8 cellular contexts compared by ENCODE assay signal in the genomic region with DNA sequence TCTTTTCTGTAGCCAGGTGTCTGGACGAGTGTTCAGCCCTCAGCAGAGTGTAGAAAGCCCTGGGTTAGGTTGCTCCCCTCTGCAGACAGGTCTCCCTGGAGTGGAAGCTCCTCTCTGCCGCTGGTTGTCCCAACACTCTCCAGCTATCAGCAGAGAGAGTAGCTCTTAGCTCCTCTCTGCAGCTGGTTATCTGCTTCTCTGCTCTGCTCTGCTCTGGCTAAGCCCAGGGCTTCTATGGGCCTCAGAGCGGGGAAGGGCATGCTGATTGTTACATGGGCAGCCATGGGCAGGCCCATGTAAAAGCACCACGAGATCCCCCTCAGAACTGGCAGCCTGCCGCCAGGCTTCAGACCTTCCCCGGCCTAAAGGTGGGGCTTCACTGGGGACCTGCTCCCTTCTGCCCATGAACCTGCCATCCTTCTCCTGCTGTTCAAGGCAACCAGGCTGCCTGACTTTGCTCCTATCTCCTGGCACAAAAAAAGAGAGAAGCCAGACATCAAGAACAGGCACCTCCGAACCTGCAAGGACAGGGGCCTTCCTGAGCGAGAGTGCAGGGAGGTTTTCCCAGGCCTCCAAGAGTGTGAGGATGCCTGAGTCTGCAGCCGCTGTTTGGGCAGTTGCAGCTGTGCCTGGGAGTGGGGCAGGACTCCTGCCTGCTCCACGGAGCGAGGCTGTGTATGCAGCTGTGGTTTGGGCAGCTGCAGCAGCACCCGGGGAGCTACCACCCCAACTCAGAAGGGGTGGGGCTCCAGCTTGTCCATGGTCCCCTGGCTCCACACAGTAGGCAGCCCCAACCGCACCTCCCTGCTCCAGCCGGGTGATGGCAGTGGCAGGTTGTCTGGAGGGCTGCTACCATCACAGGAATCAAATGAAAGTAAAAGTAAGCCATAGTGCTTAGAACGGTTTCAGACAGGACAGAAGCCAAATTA.
A peak's percentile ranks its signal among the peaks of the same experiment; 100 is the strongest.
DNase-seq lines count a peak whose midpoint lies in the region; ATAC-seq and TF ChIP-seq lines count a peak whose summit lies in the region.

No MANE protein-coding gene starts in this region.

- no peak for TF ChIP-seq EP300 in SK-N-SH (IDR thresholded peaks at IDR 0.05; ENCODE audit: borderline replicate concordance in 1 of 2, low read depth in 1 of 2, low read length in 1 of 2)

- WGBS in SK-N-SH (ENCODE audit: low lambda C conversion rate) = 67% methylated on average over 11 of the region's 15 CpGs
- 83% methylated on average over 15 of the region's 15 CpGs for WGBS in liver
- WGBS in mesendoderm (ENCODE audit: extremely low coverage, insufficient coverage, low lambda C conversion rate) = no CpG with 5 or more reads among the region's 15 CpGs

- peak; percentile 22 for TF ChIP-seq CTCF in SK-N-SH (IDR thresholded peaks at IDR 0.05)
- TF ChIP-seq CTCF in liver (IDR thresholded peaks at IDR 0.05; ENCODE audit: low read depth, low read length, missing input control) = no peak

- H2BK5ac ChIP-seq in mesendoderm (ENCODE audit: low read length) = no peak overlapping the region

- H4K5ac ChIP-seq in mesendoderm (ENCODE audit: low read length) = no peak overlapping the region

- CTCF ChIA-PET in SK-N-SH (lab: Yijun Ruan, JAX) = interaction anchor here (0.6 to 0.8 kb wide), 2 partner anchors 43 to 1175 kb away, joined by 3 read pairs; no protein-coding TSS in a partner anchor

- H3K9me3 ChIP-seq in SK-N-SH (no peaks in the 10 kb centered on the region), liver (ENCODE audit: control insufficient read depth in 4 of 4, low read length in 3 of 4) (no peaks in the 10 kb centered on the region)

- DNase-seq in Caki2 (ENCODE audit: low read depth) = peak; percentile 26
- no peak for DNase-seq in SK-N-SH
- no peak for DNase-seq in GDM1 (lab: John Stamatoyannopoulos, UW)
- DNase-seq in mesendoderm = no peak
- no peak for DNase-seq in amniotic stem cell (lab: John Stamatoyannopoulos, UW)

- no peak overlapping the region for H2AFZ ChIP-seq in SK-N-SH (ENCODE audit: low read depth)

- H2BK120ac ChIP-seq in mesendoderm (ENCODE audit: low read depth, low read length) = no peak overlapping the region

- H3K4ac ChIP-seq in mesendoderm (ENCODE audit: low read depth, low read length) = no peak overlapping the region

- H4K20me1 ChIP-seq in SK-N-SH (ENCODE audit: insufficient read depth) = no peaks in the 10 kb centered on the region

- ATAC-seq in HG02623 (IDR thresholded peaks at IDR 0.05; ENCODE audit: unreplicated experiment) = peak; percentile 60
- no peak for ATAC-seq in HG02642 (IDR thresholded peaks at IDR 0.05; ENCODE audit: poor library complexity, unreplicated experiment)

- H4K8ac ChIP-seq in mesendoderm (ENCODE audit: low read depth, low read length) = no peak overlapping the region

- H3K36me3 ChIP-seq in SK-N-SH (replicated peaks in 1 of 2; ENCODE audit: control insufficient read depth in 1 of 2, insufficient read depth in 2 of 2, low read length in 1 of 2) (no peaks in the 10 kb centered on the region), liver (ENCODE audit: control insufficient read depth in 4 of 4, insufficient read depth in 3 of 4, low read depth in 1 of 4, low read length in 3 of 4) (no peaks in the 10 kb centered on the region), mesendoderm (ENCODE audit: control insufficient read depth, insufficient read depth, low read length) (no peaks in the 10 kb centered on the region)

- H3K79me2 ChIP-seq in SK-N-SH (ENCODE audit: insufficient read depth) (no peaks in the 10 kb centered on the region), mesendoderm (ENCODE audit: control insufficient read depth, insufficient read depth, low read length) (no peaks in the 10 kb centered on the region)

- no peak overlapping the region for H3K9ac ChIP-seq in SK-N-SH
- no peak overlapping the region for H3K9ac ChIP-seq in liver (ENCODE audit: low read depth in 1 of 2, low read length in 2 of 2)
- no peak overlapping the region for H3K9ac ChIP-seq in mesendoderm (ENCODE audit: low read length)

- no peaks in the 10 kb centered on the region for H3K9me2 ChIP-seq in SK-N-SH

- H3F3A ChIP-seq in SK-N-SH (replicated peaks; ENCODE audit: insufficient read depth) = no peaks in the 10 kb centered on the region

- H3K27me3 ChIP-seq in SK-N-SH (ENCODE audit: insufficient read depth) (no peaks in the 10 kb centered on the region), liver (ENCODE audit: control insufficient read depth in 4 of 4, insufficient read depth in 4 of 4, low read length in 3 of 4) (no peaks in the 10 kb centered on the region), mesendoderm (ENCODE audit: insufficient read depth, low read length, poor library complexity) (no peaks in the 10 kb centered on the region)

- in situ Hi-C loops in Caki2 (cut with HindIII; ENCODE audit: low pct_unique_long_range_greater_than_20kb, low sequenced_read_pairs) = no loop called here

- H3K23ac ChIP-seq in mesendoderm (ENCODE audit: low read length) = no peak overlapping the region

- H3K27ac ChIP-seq in SK-N-SH (ENCODE audit: low read depth in 2 of 2, low read length in 1 of 2) (no peak overlapping the region; a peak in 1 of 4 replicates), liver (ENCODE audit: low read depth in 1 of 2, low read length in 2 of 2) (no peak overlapping the region), mesendoderm (ENCODE audit: low read depth, low read length) (no peak overlapping the region)

- H3K18ac ChIP-seq in mesendoderm (ENCODE audit: low read length) = no peak overlapping the region

- no peak overlapping the region for H3K56ac ChIP-seq in mesendoderm (ENCODE audit: low read length)

- peak; percentile 17; the same call in 1 of the 2 replicates for TF ChIP-seq RAD21 in SK-N-SH (IDR thresholded peaks at IDR 0.05; ENCODE audit: low read length)
- TF ChIP-seq RAD21 in liver (IDR thresholded peaks at IDR 0.05) = peak; percentile 12 to 41

- H3K4me2 ChIP-seq in SK-N-SH = no peak overlapping the region
- no peak overlapping the region for H3K4me2 ChIP-seq in mesendoderm (ENCODE audit: low read length)

- no peak overlapping the region for H2BK15ac ChIP-seq in mesendoderm (replicated peaks; ENCODE audit: low read depth)

- peaks cover 0 to 2% of the 10 kb centered on the region in 2 experiments; a peak in 1 of 4 replicates for H3K4me1 ChIP-seq in SK-N-SH (ENCODE audit: control insufficient read depth in 1 of 2, insufficient read depth in 2 of 2, low read depth in 1 of 2, low read length in 1 of 2)
- H3K4me1 ChIP-seq in liver (ENCODE audit: control insufficient read depth in 4 of 4, insufficient read depth in 4 of 4, low read length in 3 of 4) = no peaks in the 10 kb centered on the region
- no peaks in the 10 kb centered on the region for H3K4me1 ChIP-seq in mesendoderm (ENCODE audit: control insufficient read depth, low read depth, low read length)

- H3K4me3 ChIP-seq in SK-N-SH (ENCODE audit: low read depth in 2 of 2, low read length in 1 of 2) = no peak overlapping the region
- no peak overlapping the region for H3K4me3 ChIP-seq in liver (ENCODE audit: low read depth in 1 of 3, low read length in 3 of 3)
- no peak overlapping the region for H3K4me3 ChIP-seq in mesendoderm (ENCODE audit: low read length)

- no peaks in the 10 kb centered on the region for H3K79me1 ChIP-seq in mesendoderm (ENCODE audit: low read length)

- no peak overlapping the region for H2AK5ac ChIP-seq in mesendoderm (ENCODE audit: low read length)

- POLR2A ChIA-PET in SK-N-SH (lab: Yijun Ruan, JAX) = no interaction called here

TF ChIP-seq in SK-N-SH, 30 proteins besides CTCF, POLR2A, EP300 and RAD21:
- TF ChIP-seq FOSL2 (IDR thresholded peaks at IDR 0.05; ENCODE audit: borderline replicate concordance, low read depth) (no peak), SMC3 (IDR thresholded peaks at IDR 0.05; ENCODE audit: low read depth, low read length) (peak; percentile 31)

TF ChIP-seq in liver, 16 proteins besides CTCF, POLR2A, EP300 and RAD21:
- TF ChIP-seq YY1 (IDR thresholded peaks at IDR 0.05) = no peak
- TF ChIP-seq NR2F2 (IDR thresholded peaks at IDR 0.05) = no peak
- TF ChIP-seq, protein P1, sequence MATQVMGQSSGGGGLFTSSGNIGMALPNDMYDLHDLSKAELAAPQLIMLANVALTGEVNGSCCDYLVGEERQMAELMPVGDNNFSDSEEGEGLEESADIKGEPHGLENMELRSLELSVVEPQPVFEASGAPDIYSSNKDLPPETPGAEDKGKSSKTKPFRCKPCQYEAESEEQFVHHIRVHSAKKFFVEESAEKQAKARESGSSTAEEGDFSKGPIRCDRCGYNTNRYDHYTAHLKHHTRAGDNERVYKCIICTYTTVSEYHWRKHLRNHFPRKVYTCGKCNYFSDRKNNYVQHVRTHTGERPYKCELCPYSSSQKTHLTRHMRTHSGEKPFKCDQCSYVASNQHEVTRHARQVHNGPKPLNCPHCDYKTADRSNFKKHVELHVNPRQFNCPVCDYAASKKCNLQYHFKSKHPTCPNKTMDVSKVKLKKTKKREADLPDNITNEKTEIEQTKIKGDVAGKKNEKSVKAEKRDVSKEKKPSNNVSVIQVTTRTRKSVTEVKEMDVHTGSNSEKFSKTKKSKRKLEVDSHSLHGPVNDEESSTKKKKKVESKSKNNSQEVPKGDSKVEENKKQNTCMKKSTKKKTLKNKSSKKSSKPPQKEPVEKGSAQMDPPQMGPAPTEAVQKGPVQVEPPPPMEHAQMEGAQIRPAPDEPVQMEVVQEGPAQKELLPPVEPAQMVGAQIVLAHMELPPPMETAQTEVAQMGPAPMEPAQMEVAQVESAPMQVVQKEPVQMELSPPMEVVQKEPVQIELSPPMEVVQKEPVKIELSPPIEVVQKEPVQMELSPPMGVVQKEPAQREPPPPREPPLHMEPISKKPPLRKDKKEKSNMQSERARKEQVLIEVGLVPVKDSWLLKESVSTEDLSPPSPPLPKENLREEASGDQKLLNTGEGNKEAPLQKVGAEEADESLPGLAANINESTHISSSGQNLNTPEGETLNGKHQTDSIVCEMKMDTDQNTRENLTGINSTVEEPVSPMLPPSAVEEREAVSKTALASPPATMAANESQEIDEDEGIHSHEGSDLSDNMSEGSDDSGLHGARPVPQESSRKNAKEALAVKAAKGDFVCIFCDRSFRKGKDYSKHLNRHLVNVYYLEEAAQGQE (IDR thresholded peaks at IDR 0.05) = no peak
- TF ChIP-seq, protein P2, sequence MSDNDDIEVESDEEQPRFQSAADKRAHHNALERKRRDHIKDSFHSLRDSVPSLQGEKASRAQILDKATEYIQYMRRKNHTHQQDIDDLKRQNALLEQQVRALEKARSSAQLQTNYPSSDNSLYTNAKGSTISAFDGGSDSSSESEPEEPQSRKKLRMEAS (IDR thresholded peaks at IDR 0.05) = no peak
- TF ChIP-seq HNF4A (conservative IDR thresholded peaks at IDR 0.05) = no peak
